10 cellular contexts compared by ENCODE assay signal in genomic region chrX:112642349-112642748, GRCh38. TPM values are rescaled to one million over a fixed set of nuclear protein-coding genes. Genes with fewer than 3 reads are reported as not detected.
DNase-seq lines count a peak whose midpoint lies in the region; ATAC-seq and TF ChIP-seq lines count a peak whose summit lies in the region.
"Had no signal": no experiment of that assay in that cellular context is flagged by ENCODE, and none has a peak within 500 bp of the region (broad histone marks: within the 10 kb centered on the region; RNA-seq: fewer than 3 reads in every experiment).

No MANE protein-coding gene starts in this region.

- H2AFZ ChIP-seq in neural progenitor cell (replicated peaks), result no peak overlapping the region

- no peak overlapping the region for H3K4me2 ChIP-seq in neural progenitor cell

- no peaks in the 10 kb centered on the region for H3K9me3 ChIP-seq in neural progenitor cell (ENCODE audit: low read depth)

- no peak overlapping the region for H3K4me3 ChIP-seq in neural progenitor cell

- H3K36me3 ChIP-seq in neural progenitor cell, result no peaks in the 10 kb centered on the region

- ATAC-seq in HG02798 (IDR thresholded peaks at IDR 0.05; ENCODE audit: poor library complexity, unreplicated experiment) (peak; percentile 32), foreskin keratinocyte (peak; percentile 71), HG03521 (IDR thresholded peaks at IDR 0.05; ENCODE audit: unreplicated experiment) (no peak)
- peak; percentile 60 for ATAC-seq in activated CD8-positive, alpha-beta T cell treated with anti-CD3 and anti-CD28 coated beads for 36 hours

- H3K27me3 Mint-ChIP-seq in activated CD8-positive, alpha-beta T cell treated with anti-CD3 and anti-CD28 coated beads for 36 hours, result no peaks in the 10 kb centered on the region
- peaks cover 4% of the 10 kb centered on the region for H3K27me3 Mint-ChIP-seq in neural progenitor cell (ENCODE audit: insufficient read depth, low read depth)
- H3K27me3 Mint-ChIP-seq: central memory CD8-positive, alpha-beta T cell had no signal

- intact Hi-C loops in activated CD8-positive, alpha-beta T cell treated with anti-CD3 and anti-CD28 coated beads for 36 hours (cut with micrococcal nuclease), result loop anchor here (5.0 kb wide), 1 partner anchor 35 kb away; the partner anchor contains the start of gene LHFPL1

- no peak for TF ChIP-seq CTCF in activated CD8-positive, alpha-beta T cell treated with anti-CD3 and anti-CD28 coated beads for 36 hours (IDR thresholded peaks at IDR 0.05)
- TF ChIP-seq CTCF in foreskin keratinocyte (conservative IDR thresholded peaks at IDR 0.05), result peak; percentile 63
- peak; percentile 89 for TF ChIP-seq CTCF in neural progenitor cell (IDR thresholded peaks at IDR 0.05)

- H3K9ac ChIP-seq in neural progenitor cell, result no peak overlapping the region

- H3K79me2 ChIP-seq in neural progenitor cell (ENCODE audit: low read depth), result no peaks in the 10 kb centered on the region

- H3K9me3 Mint-ChIP-seq in activated CD8-positive, alpha-beta T cell treated with anti-CD3 and anti-CD28 coated beads for 36 hours, result no peaks in the 10 kb centered on the region
- H3K9me3 Mint-ChIP-seq in neural progenitor cell, result peaks cover under 1% of the 10 kb centered on the region
- H3K9me3 Mint-ChIP-seq: central memory CD8-positive, alpha-beta T cell had no signal

- no peaks in the 10 kb centered on the region for H3K27me3 ChIP-seq in foreskin keratinocyte
- H3K27me3 ChIP-seq in neural progenitor cell, result no peaks in the 10 kb centered on the region

- peaks cover 29% of the 10 kb centered on the region for H3K4me1 Mint-ChIP-seq in activated CD8-positive, alpha-beta T cell treated with anti-CD3 and anti-CD28 coated beads for 36 hours (ENCODE audit: low read depth)
- peaks cover 3% of the 10 kb centered on the region for H3K4me1 Mint-ChIP-seq in neural progenitor cell
- H3K4me1 Mint-ChIP-seq: central memory CD8-positive, alpha-beta T cell had no signal

- H3F3A ChIP-seq in neural progenitor cell (ENCODE audit: low read depth), result no peaks in the 10 kb centered on the region

- DNase-seq in SHP77 (lab: John Stamatoyannopoulos, UW), result peak; percentile 0 to 2
- no peak for DNase-seq in SHP77 treated with DMSO at 0.1 percent for 48 hours (lab: John Stamatoyannopoulos, UW)
- peak; percentile 20 for DNase-seq in NCI-H2196 treated with DMSO at 0.1 percent for 48 hours (lab: John Stamatoyannopoulos, UW; ENCODE audit: unreplicated experiment)
- DNase-seq in activated CD8-positive, alpha-beta T cell treated with anti-CD3 and anti-CD28 coated beads for 36 hours, result peak; percentile 31
- peak in 1 of 2 donors; percentile 17 for DNase-seq in foreskin keratinocyte
- DNase-seq in neural progenitor cell (ENCODE audit: low spot score), result peak; percentile 79

- H3K27ac Mint-ChIP-seq in activated CD8-positive, alpha-beta T cell treated with anti-CD3 and anti-CD28 coated beads for 36 hours, result no peak overlapping the region
- H3K27ac Mint-ChIP-seq in neural progenitor cell, result no peak overlapping the region

- H3K4me1 ChIP-seq in foreskin keratinocyte (no peaks in the 10 kb centered on the region), neural progenitor cell (peaks cover 8% of the 10 kb centered on the region)

- no peak overlapping the region for H3K27ac ChIP-seq in foreskin keratinocyte
- H3K27ac ChIP-seq in neural progenitor cell, result no peak overlapping the region

- H4K20me1 ChIP-seq in neural progenitor cell (ENCODE audit: low read depth), result no peaks in the 10 kb centered on the region

- CTCF ChIA-PET in activated CD8-positive, alpha-beta T cell treated with anti-CD3 and anti-CD28 coated beads for 36 hours (lab: Charles Lee), result interaction anchor here (1.5 kb wide), 1 partner anchor 37 kb away, joined by 4 read pairs; the partner anchor contains the start of gene LHFPL1

- no peak overlapping the region for H3K4me3 Mint-ChIP-seq in activated CD8-positive, alpha-beta T cell treated with anti-CD3 and anti-CD28 coated beads for 36 hours
- H3K4me3 Mint-ChIP-seq in neural progenitor cell, result no peak overlapping the region
- H3K4me3 Mint-ChIP-seq: central memory CD8-positive, alpha-beta T cell had no signal

- POLR2A ChIA-PET in activated CD8-positive, alpha-beta T cell treated with anti-CD3 and anti-CD28 coated beads for 36 hours (lab: Charles Lee), result no interaction called here

- no peaks in the 10 kb centered on the region for H3K36me3 Mint-ChIP-seq in activated CD8-positive, alpha-beta T cell treated with anti-CD3 and anti-CD28 coated beads for 36 hours (ENCODE audit: low read depth)
- no peaks in the 10 kb centered on the region for H3K36me3 Mint-ChIP-seq in neural progenitor cell

RNA-seq across cellular contexts. Expression of gene LHFPL1, which starts 37.4 kb away (rescaled TPM):
- total RNA-seq in activated CD8-positive, alpha-beta T cell treated with anti-CD3 and anti-CD28 coated beads for 36 hours, result 1 to 10 TPM in 1 of 2 experiments, under 1 TPM in 1; 0.68 to 1.0 TPM
- total RNA-seq in foreskin keratinocyte (0.04 TPM in 1 of 2 replicates, not detected in the other), neural progenitor cell (ENCODE audit: low replicate concordance) (5.9 and 9.0 TPM in 2 replicates)
- polyA plus RNA-seq in foreskin keratinocyte, result 0.06 TPM in 1 of 2 replicates, not detected in the other
- total RNA-seq: subcutaneous adipose tissue had no signal
